Comparison of ENCODE assay signal across 10 cellular contexts in the genomic region with DNA sequence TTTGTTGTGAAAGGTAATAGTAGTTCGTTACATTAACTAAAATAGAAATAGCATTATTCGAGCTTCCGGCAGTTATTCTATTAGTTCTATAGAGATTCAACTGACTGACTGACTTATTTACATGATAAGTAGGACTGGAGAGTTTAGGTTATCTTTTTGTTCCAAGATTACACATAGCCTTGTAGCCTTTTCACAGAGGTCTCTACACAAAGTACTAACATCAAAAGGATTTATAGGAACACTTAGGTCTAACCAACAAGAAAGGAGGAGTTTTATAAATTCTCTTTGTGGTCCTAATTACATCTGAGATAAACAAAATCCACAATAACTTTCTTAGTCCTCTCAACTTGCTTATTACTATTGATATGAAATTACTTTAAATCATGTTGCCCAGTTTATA.
"Had no signal": no experiment of that assay in that cellular context is flagged by ENCODE, and none has a peak within 500 bp of the region (broad histone marks: within the 10 kb centered on the region; RNA-seq: fewer than 3 reads in every experiment).

No MANE protein-coding gene starts in this region.

- H3K4me3 ChIP-seq: GM23248, GM23338, HAP-1 had no signal

- H3K9me3 ChIP-seq: HAP-1 had no signal

- H3K36me3 ChIP-seq: HAP-1 had no signal

- DNase-seq: GM23248, GOT3, H7, H9, HCEC 1CT, HFFc6 had no signal

- FAIRE-seq: H1 had no signal

- H3K4me2 ChIP-seq: GM23338 had no signal

- ATAC-seq: GM23338, HCT116 had no signal

- H3K27ac ChIP-seq: GM23248 had no signal

- H2AFZ ChIP-seq: GM23248, GM23338 had no signal

- H3K9ac ChIP-seq: GM23248 had no signal
